8 cellular contexts compared by ENCODE assay signal in genomic region chr12:55929306-55929791, GRCh38. TPM values are rescaled to one million over a fixed set of nuclear protein-coding genes. Genes with fewer than 3 reads are reported as not detected.
A peak's percentile ranks its signal among the peaks of the same experiment; 100 is the strongest.
DNase-seq lines count a peak whose midpoint lies in the region; ATAC-seq and TF ChIP-seq lines count a peak whose summit lies in the region.

No MANE protein-coding gene starts in this region.

- intact Hi-C loops in left ventricle myocardium inferior (cut with micrococcal nuclease) (no loop called here), Right ventricle myocardium superior (cut with DNase I) (loop anchor here (5.0 kb wide), 1 partner anchor 97 kb away; no protein-coding TSS in a partner anchor)

- peak overlapping the region; percentile 91 for H3K27ac ChIP-seq in left ventricle myocardium inferior (replicated peaks)

- H3K36me3 ChIP-seq in left ventricle myocardium inferior = no peaks in the 10 kb centered on the region

- DNase-seq in left ventricle myocardium inferior (no peak), Right ventricle myocardium superior (no peak), KG1 (lab: John Stamatoyannopoulos, UW) (peak; percentile 17), left lobe of liver (ENCODE audit: low spot score) (peak; percentile 52), occipital lobe (lab: John Stamatoyannopoulos, UW) (no peak), NCI-H526 treated with DMSO at 0.1 percent for 48 hours (lab: John Stamatoyannopoulos, UW) (no peak)
- DNase-seq in activated CD8-positive, alpha-beta memory T cell treated with anti-CD3 and anti-CD28 coated beads, Interleukin-2, amount 50 U/mL, for 48 hours = peak; percentile 85
- DNase-seq in stimulated activated CD8-positive, alpha-beta memory T cell treated with anti-CD3 and anti-CD28 coated beads, Interleukin-4, amount 100 ng/mL, for 4 hours (ENCODE audit: low read depth in 2 of 2, low spot score in 1 of 2) = peak; percentile 56 to 75

- H3K9me3 ChIP-seq in left ventricle myocardium inferior (replicated peaks) = no peaks in the 10 kb centered on the region

- peaks cover 75% of the 10 kb centered on the region for H3K4me1 ChIP-seq in left ventricle myocardium inferior

- no peak for TF ChIP-seq CTCF in left ventricle myocardium inferior (IDR thresholded peaks at IDR 0.05; ENCODE audit: borderline replicate concordance)

- H3K27me3 ChIP-seq in left ventricle myocardium inferior (ENCODE audit: low read depth) = no peaks in the 10 kb centered on the region

- ATAC-seq in Right ventricle myocardium superior (ENCODE audit: poor library complexity) = no peak
- no peak for ATAC-seq in left lobe of liver

- no peak overlapping the region for H3K4me3 ChIP-seq in left ventricle myocardium inferior

RNA-seq across cellular contexts. Expression of gene DGKA, which starts 1.6 kb away (rescaled TPM):
- total RNA-seq in left ventricle myocardium inferior (6.5 TPM), Right ventricle myocardium superior (9.5 TPM), left lobe of liver (4.9 TPM), occipital lobe (10.9 TPM)

RNA-seq across cellular contexts. Expression of gene PYM1, which starts 1.7 kb away (rescaled TPM):
- total RNA-seq in left ventricle myocardium inferior (14.8 TPM), Right ventricle myocardium superior (14.3 TPM), left lobe of liver (16.5 TPM), occipital lobe (20.0 TPM)

RNA-seq across cellular contexts. Expression of gene PMEL, which starts 36.5 kb away (rescaled TPM):
- total RNA-seq in left ventricle myocardium inferior = 0.16 TPM
- total RNA-seq in Right ventricle myocardium superior = 0.83 TPM
- total RNA-seq in left lobe of liver = 5.4 TPM
- total RNA-seq in occipital lobe = not detected

RNA-seq across cellular contexts. Expression of gene CDK2, which starts 37.3 kb away (rescaled TPM):
- total RNA-seq in left ventricle myocardium inferior = 7.3 TPM
- total RNA-seq in Right ventricle myocardium superior = 7.9 TPM
- 11.0 TPM for total RNA-seq in left lobe of liver
- total RNA-seq in occipital lobe = 6.7 TPM

RNA-seq across cellular contexts. Expression of gene RAB5B, which starts 44.5 kb away (rescaled TPM):
- total RNA-seq in left ventricle myocardium inferior = 111 TPM
- 111 TPM for total RNA-seq in Right ventricle myocardium superior
- total RNA-seq in left lobe of liver = 46.5 TPM
- total RNA-seq in occipital lobe = 37.4 TPM

Comparison
In these comparisons a context has a peak if more than half of its experiments do, and no peak if none do; other contexts are left out.
1. DNase-seq: peak in KG1 (single experiment), activated CD8-positive, alpha-beta memory T cell treated with anti-CD3 and anti-CD28 coated beads, Interleukin-2, amount 50 U/mL, for 48 hours (single experiment), left lobe of liver (single experiment) and stimulated activated CD8-positive, alpha-beta memory T cell treated with anti-CD3 and anti-CD28 coated beads, Interleukin-4, amount 100 ng/mL, for 4 hours (2 of 2); none in left ventricle myocardium inferior (single experiment), Right ventricle myocardium superior (single experiment), occipital lobe (single experiment) and NCI-H526 treated with DMSO at 0.1 percent for 48 hours (single experiment).